Comparison of ENCODE assay signal across 17 cellular contexts in the genomic region with DNA sequence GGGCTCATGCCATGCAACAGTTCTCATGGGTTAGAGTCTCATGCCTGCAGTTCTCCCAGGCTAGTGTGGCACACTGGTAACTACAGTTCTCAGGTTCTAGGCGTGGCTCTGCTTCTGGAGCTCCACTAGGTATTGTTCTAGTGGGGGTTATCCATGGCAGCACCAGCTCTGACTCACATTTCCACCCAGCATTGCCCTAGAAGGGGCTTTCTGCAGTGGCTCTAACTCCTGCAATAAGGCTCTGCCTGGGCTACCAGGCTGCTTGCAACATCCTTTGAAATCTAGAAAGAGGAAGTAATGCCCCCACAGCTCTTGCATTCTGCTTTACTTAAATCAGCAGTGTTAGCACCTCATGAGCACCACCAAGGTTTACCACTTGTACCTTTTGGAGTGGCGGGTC.
DNase-seq lines count a peak whose midpoint lies in the region; ATAC-seq, FAIRE-seq and TF ChIP-seq lines count a peak whose summit lies in the region.
"Had no signal": no experiment of that assay in that cellular context is flagged by ENCODE, and none has a peak within 500 bp of the region (broad histone marks: within the 10 kb centered on the region; RNA-seq: fewer than 3 reads in every experiment).

No MANE protein-coding gene starts in this region.

- H3K27me3 ChIP-seq in tibial nerve (no peaks in the 10 kb centered on the region), right cardiac atrium (ENCODE audit: control insufficient read depth, insufficient read depth) (no peaks in the 10 kb centered on the region), BE2C (no peaks in the 10 kb centered on the region)
- H3K27me3 ChIP-seq: gastrocnemius medialis had no signal

- H3K27ac ChIP-seq in tibial nerve (no peak overlapping the region), right cardiac atrium (ENCODE audit: low read length) (no peak overlapping the region)
- H3K27ac ChIP-seq: gastrocnemius medialis had no signal

- no peak overlapping the region for H3K4me3 Mint-ChIP-seq in central memory CD8-positive, alpha-beta T cell
- H3K4me3 Mint-ChIP-seq: activated CD4-positive, alpha-beta memory T cell treated with anti-CD3 and anti-CD28 coated beads for 36 hours; effector memory CD8-positive, alpha-beta T cell; stimulated activated naive CD8-positive, alpha-beta T cell treated with anti-CD3 and anti-CD28 coated beads, Interleukin-15, Interleukin-2, amounts not matched to agents 100 ng/mL and 50 ng/mL, for 24 hours had no signal

- no peaks in the 10 kb centered on the region for H3K27me3 Mint-ChIP-seq in central memory CD8-positive, alpha-beta T cell
- H3K27me3 Mint-ChIP-seq: activated CD4-positive, alpha-beta memory T cell treated with anti-CD3 and anti-CD28 coated beads for 36 hours; effector memory CD8-positive, alpha-beta T cell; stimulated activated naive CD8-positive, alpha-beta T cell treated with anti-CD3 and anti-CD28 coated beads, Interleukin-15, Interleukin-2, amounts not matched to agents 100 ng/mL and 50 ng/mL, for 24 hours had no signal

- peak; percentile 48 for FAIRE-seq in GM12892 (lab: Jason Lieb, UNC)

- H3K4me1 Mint-ChIP-seq in central memory CD8-positive, alpha-beta T cell: no peaks in the 10 kb centered on the region

- TF ChIP-seq POLR2A in GM12892 (IDR thresholded peaks at IDR 0.05; ENCODE audit: low read depth, low read length) (no peak), tibial nerve (IDR thresholded peaks at IDR 0.05) (no peak)

- H3K4me3 ChIP-seq in tibial nerve (no peak overlapping the region), right cardiac atrium (ENCODE audit: low read length) (no peak overlapping the region), BE2C (ENCODE audit: low read depth, low read length) (no peak overlapping the region)
- H3K4me3 ChIP-seq: gastrocnemius medialis had no signal

- TF ChIP-seq CTCF in tibial nerve (IDR thresholded peaks at IDR 0.05): no peak
- TF ChIP-seq CTCF in BE2C (IDR thresholded peaks at IDR 0.05; ENCODE audit: low read depth, low read length): no peak

- no peaks in the 10 kb centered on the region for H3K4me1 ChIP-seq in tibial nerve
- H3K4me1 ChIP-seq in right cardiac atrium (ENCODE audit: control insufficient read depth, insufficient read depth, low read length): no peaks in the 10 kb centered on the region
- H3K4me1 ChIP-seq in BE2C: no peaks in the 10 kb centered on the region
- H3K4me1 ChIP-seq: gastrocnemius medialis had no signal

- no peaks in the 10 kb centered on the region for H3K9me3 Mint-ChIP-seq in central memory CD8-positive, alpha-beta T cell
- H3K9me3 Mint-ChIP-seq: effector memory CD8-positive, alpha-beta T cell had no signal

- intact Hi-C loops in right cardiac atrium (cut with DNase I): no loop called here

- H3K36me3 Mint-ChIP-seq in central memory CD8-positive, alpha-beta T cell (ENCODE audit: insufficient read depth): no peaks in the 10 kb centered on the region
- H3K36me3 Mint-ChIP-seq: activated CD4-positive, alpha-beta memory T cell treated with anti-CD3 and anti-CD28 coated beads for 36 hours had no signal

- H3K36me3 ChIP-seq in tibial nerve (no peaks in the 10 kb centered on the region), BE2C (no peaks in the 10 kb centered on the region)
- H3K36me3 ChIP-seq: gastrocnemius medialis had no signal

- H3K9me3 ChIP-seq in tibial nerve (no peaks in the 10 kb centered on the region), right cardiac atrium (ENCODE audit: control insufficient read depth, low read length) (no peaks in the 10 kb centered on the region), BE2C (no peaks in the 10 kb centered on the region)
- H3K9me3 ChIP-seq: gastrocnemius medialis had no signal

- DNase-seq in GM12892 (ENCODE audit: insufficient read length) (no peak), NOMO-1 treated with DMSO at 0.1 percent for 48 hours (lab: John Stamatoyannopoulos, UW; ENCODE audit: unreplicated experiment) (peak; percentile 98), tibial nerve (ENCODE audit: low spot score in 2 of 2) (no peak), right cardiac atrium (no peak), BE2C (no peak)
- DNase-seq in central memory CD8-positive, alpha-beta T cell (ENCODE audit: low spot score in 2 of 2): no peak
- DNase-seq: activated CD4-positive, alpha-beta memory T cell treated with anti-CD3 and anti-CD28 coated beads for 36 hours; activated effector memory CD4-positive, alpha-beta T cell treated with anti-CD3 and anti-CD28 coated beads, Interleukin-2, amount 50 U/mL, for 16 hours; AML-193; effector memory CD8-positive, alpha-beta T cell; gastrocnemius medialis; NCI-H2171; OCI-M1; stimulated activated CD4-positive, alpha-beta T cell treated with anti-CD3 and anti-CD28 coated beads, Interleukin-2, amount 100 ng/mL, for 48 hours had no signal

- WGBS in tibial nerve, 2 donors: 64 to 83% methylated on average over 1 to 2 of the region's 2 CpGs
- WGBS in right cardiac atrium: 79% methylated on average over 2 of the region's 2 CpGs

- TF ChIP-seq EP300 in tibial nerve (IDR thresholded peaks at IDR 0.05): no peak

- no peak overlapping the region for H3K27ac Mint-ChIP-seq in central memory CD8-positive, alpha-beta T cell (ENCODE audit: low read depth)
- H3K27ac Mint-ChIP-seq: activated CD4-positive, alpha-beta memory T cell treated with anti-CD3 and anti-CD28 coated beads for 36 hours; effector memory CD8-positive, alpha-beta T cell; stimulated activated naive CD8-positive, alpha-beta T cell treated with anti-CD3 and anti-CD28 coated beads, Interleukin-15, Interleukin-2, amounts not matched to agents 100 ng/mL and 50 ng/mL, for 24 hours had no signal

- ATAC-seq in GM21576 (IDR thresholded peaks at IDR 0.05; ENCODE audit: unreplicated experiment) (peak; percentile 60), right cardiac atrium (no peak), GM19463 (IDR thresholded peaks at IDR 0.05; ENCODE audit: unreplicated experiment) (no peak)
- ATAC-seq in central memory CD8-positive, alpha-beta T cell (replicated peaks; ENCODE audit: extremely low read depth, poor library complexity, severe bottlenecking): peak; percentile 49
- ATAC-seq: effector memory CD8-positive, alpha-beta T cell; gastrocnemius medialis had no signal

Comparison
In these comparisons a context has a peak if more than half of its experiments do, and no peak if none do; other contexts are left out.
1. ATAC-seq: peak in GM21576 (single experiment) and central memory CD8-positive, alpha-beta T cell (single experiment); none in right cardiac atrium (0 of 2) and GM19463 (single experiment).